ENCODE assay signal across 1 cellular context in the genomic region with DNA sequence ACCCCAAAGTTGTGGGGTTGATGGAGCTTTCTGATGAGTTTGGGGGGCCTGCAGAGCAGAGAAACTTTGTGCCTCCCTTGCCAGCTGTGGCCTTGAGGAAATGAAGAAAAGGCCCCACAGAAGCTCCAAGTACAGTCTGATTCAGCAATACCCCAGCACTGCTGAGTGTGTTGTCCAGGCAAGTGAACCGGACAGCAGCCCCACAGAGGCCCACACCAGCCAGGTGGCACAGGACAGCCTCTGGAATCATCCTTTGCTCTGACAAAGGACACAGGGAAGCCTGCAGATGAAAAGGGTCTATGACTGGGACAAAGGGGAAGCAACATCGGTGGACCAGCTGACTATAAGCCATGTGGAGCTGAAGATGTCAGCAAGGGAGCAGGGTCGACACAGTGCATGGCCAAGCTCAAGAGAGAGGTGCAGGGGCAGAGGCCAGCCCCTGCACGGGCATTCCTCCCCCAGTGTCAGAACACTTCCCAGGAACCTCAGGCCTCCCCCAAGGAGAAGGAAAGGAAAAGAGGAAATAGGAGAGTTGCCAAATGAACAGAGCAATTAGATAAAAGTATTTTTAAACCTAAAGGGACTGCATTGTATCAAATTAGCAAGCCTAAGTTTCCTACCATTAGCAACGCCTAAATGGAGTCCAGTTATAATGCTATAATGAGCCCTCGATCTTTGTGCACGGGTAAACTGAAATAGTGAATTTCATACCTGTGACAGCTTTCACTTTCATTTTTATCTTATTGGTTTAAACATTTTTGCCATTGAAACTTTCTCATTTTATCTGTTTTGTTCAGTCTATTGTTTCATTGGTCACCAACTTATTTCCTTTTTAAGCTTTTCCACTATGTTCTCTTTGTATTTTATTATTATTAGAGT.
TF ChIP-seq lines count a peak whose summit lies in the region.

No MANE protein-coding gene starts in this region.

TF ChIP-seq in SK-N-SH, 30 proteins besides CTCF, POLR2A, EP300 and RAD21 (continued from another document):
- TF ChIP-seq, protein P1, sequence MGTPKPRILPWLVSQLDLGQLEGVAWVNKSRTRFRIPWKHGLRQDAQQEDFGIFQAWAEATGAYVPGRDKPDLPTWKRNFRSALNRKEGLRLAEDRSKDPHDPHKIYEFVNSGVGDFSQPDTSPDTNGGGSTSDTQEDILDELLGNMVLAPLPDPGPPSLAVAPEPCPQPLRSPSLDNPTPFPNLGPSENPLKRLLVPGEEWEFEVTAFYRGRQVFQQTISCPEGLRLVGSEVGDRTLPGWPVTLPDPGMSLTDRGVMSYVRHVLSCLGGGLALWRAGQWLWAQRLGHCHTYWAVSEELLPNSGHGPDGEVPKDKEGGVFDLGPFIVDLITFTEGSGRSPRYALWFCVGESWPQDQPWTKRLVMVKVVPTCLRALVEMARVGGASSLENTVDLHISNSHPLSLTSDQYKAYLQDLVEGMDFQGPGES (IDR thresholded peaks at IDR 0.05; ENCODE audit: low read depth, low read length) = no peak
- TF ChIP-seq JUND (IDR thresholded peaks at IDR 0.05) (no peak), TCF12 (IDR thresholded peaks at IDR 0.05) (no peak), NRF1 (IDR thresholded peaks at IDR 0.05; ENCODE audit: low read depth, low read length) (no peak), POLR2AphosphoS5 (IDR thresholded peaks at IDR 0.05; ENCODE audit: low read depth, low read length) (no peak), SMC3 (IDR thresholded peaks at IDR 0.05; ENCODE audit: low read depth, low read length) (no peak), RCOR1 (IDR thresholded peaks at IDR 0.05; ENCODE audit: low read length) (no peak), YY1 (IDR thresholded peaks at IDR 0.05; ENCODE audit: low read depth) (no peak), TEAD4 (IDR thresholded peaks at IDR 0.05; ENCODE audit: borderline replicate concordance, insufficient read depth) (no peak), GATA2 (CRISPR knock-in tag; IDR thresholded peaks at IDR 0.05) (no peak)
